In the genomic region with DNA sequence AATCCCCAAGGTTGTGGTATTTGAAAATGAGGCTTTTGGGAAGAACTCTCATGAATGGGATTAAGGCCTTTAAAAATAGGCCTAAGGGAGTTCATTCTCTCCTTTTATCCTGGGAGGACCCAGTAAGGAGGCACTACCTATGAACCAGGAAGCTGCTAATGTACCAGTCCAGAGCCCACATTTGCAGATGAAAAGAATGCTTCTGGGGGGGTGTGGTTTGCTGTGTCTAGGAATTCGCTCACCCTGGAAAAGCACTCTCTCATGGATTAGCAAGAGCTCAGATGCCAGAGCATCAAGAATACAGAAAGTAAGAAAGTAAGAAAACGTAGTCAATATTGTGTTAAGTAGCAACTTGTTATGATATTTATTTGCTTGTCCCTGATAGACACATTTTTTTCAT, we compare ENCODE assay signal across 22 cellular contexts.
"Had no signal": no experiment of that assay in that cellular context is flagged by ENCODE, and none has a peak within 500 bp of the region (broad histone marks: within the 10 kb centered on the region; RNA-seq: fewer than 3 reads in every experiment).

No MANE protein-coding gene starts in this region.

- H3K27me3 ChIP-seq: neural progenitor cell, ovary, right lobe of liver, sigmoid colon, stomach, thyroid gland, tibial nerve, upper lobe of left lung, vagina had no signal

- DNase-seq: natural killer cell; occipital lobe; ovary; psoas muscle; right cardiac atrium; right lobe of liver; sigmoid colon; small intestine; stimulated activated CD4-positive, alpha-beta T cell treated with anti-CD3 and anti-CD28 coated beads, Interleukin-15, amount 100 ng/mL, for 24 hours; stimulated activated CD4-positive, alpha-beta T cell treated with anti-CD3 and anti-CD28 coated beads, Interleukin-2, amount 100 ng/mL, for 24 hours; stimulated activated CD4-positive, alpha-beta T cell treated with anti-CD3 and anti-CD28 coated beads, Interleukin-2, amount 100 ng/mL, for 48 hours; stimulated activated CD4-positive, alpha-beta T cell treated with anti-CD3 and anti-CD28 coated beads, Interleukin-4, amount 100 ng/mL, for 24 hours; stimulated activated naive B cell treated with anti-CD40 and anti-IgM and Interleukin-4, amounts not matched to agents 10 μg/mL and 1 μg/mL and 100 μg/mL, for 72 hours; stimulated activated naive CD4-positive, alpha-beta T cell treated with Interleukin-2 at 50 U/mL for 16 hours; stomach; thyroid gland; upper lobe of left lung had no signal

- H3K9me3 ChIP-seq: ovary, psoas muscle, right lobe of liver, sigmoid colon, stomach, thoracic aorta, thyroid gland, tibial nerve, upper lobe of left lung, vagina had no signal

- H3K4me3 ChIP-seq: neural progenitor cell, ovary, psoas muscle, right lobe of liver, sigmoid colon, stomach, thoracic aorta, thyroid gland, tibial nerve, upper lobe of left lung, vagina had no signal

- H3K9ac ChIP-seq: neural progenitor cell, parathyroid adenoma had no signal

- H3K4me1 ChIP-seq: neural progenitor cell, parathyroid adenoma, psoas muscle, sigmoid colon, stomach, thyroid gland, vagina had no signal

- H3K36me3 ChIP-seq: ovary, right lobe of liver, sigmoid colon, stomach, thoracic aorta, thyroid gland, tibial nerve, upper lobe of left lung, vagina had no signal

- H3K27ac ChIP-seq: neural progenitor cell, ovary, parathyroid adenoma, psoas muscle, right lobe of liver, sigmoid colon, stomach, thoracic aorta, thyroid gland, tibial nerve, upper lobe of left lung, vagina had no signal
